Comparison of ENCODE assay signal across 1 cellular context in genomic region chr6:117502580-117502979, GRCh38.
TF ChIP-seq lines count a peak whose summit lies in the region.

No MANE protein-coding gene starts in this region.

TF ChIP-seq in IMR-90, 13 proteins besides CTCF, POLR2A, EP300 and RAD21:
- no peak for TF ChIP-seq MXI1 (IDR thresholded peaks at IDR 0.05; ENCODE audit: borderline replicate concordance, low read depth, low read length)
- TF ChIP-seq CEBPB (IDR thresholded peaks at IDR 0.05; ENCODE audit: low read depth, low read length) = peak; percentile 70
